Comparison of ENCODE assay signal across 9 cellular contexts in genomic region chr19:50722248-50723013, GRCh38. TPM values are rescaled to one million over a fixed set of nuclear protein-coding genes. Genes with fewer than 3 reads are reported as not detected.
DNase-seq lines count a peak whose midpoint lies in the region; ATAC-seq and TF ChIP-seq lines count a peak whose summit lies in the region.
"Had no signal": no experiment of that assay in that cellular context is flagged by ENCODE, and none has a peak within 500 bp of the region (broad histone marks: within the 10 kb centered on the region; RNA-seq: fewer than 3 reads in every experiment).

No MANE protein-coding gene starts in this region.

- H3K36me3 Mint-ChIP-seq in Calu3 (ENCODE audit: insufficient read depth, unreplicated experiment) = peaks cover 44% of the 10 kb centered on the region

- H3K9me3 ChIP-seq in esophagus squamous epithelium (no peaks in the 10 kb centered on the region), psoas muscle (no peaks in the 10 kb centered on the region)

- no peaks in the 10 kb centered on the region for H3K4me1 Mint-ChIP-seq in Calu3 (ENCODE audit: low read depth, unreplicated experiment)

- CTCF ChIA-PET in Calu3 (lab: Charles Lee) = interaction anchor here (0.6 kb wide), 1 partner anchor 8 kb away, joined by 3 read pairs; no protein-coding TSS in a partner anchor

- DNase-seq in Calu3 (no peak), NB4 (ENCODE audit: low read depth) (peak; percentile 57), esophagus squamous epithelium (lab: John Stamatoyannopoulos, UW) (no peak), psoas muscle (no peak), NK-92 (lab: John Stamatoyannopoulos, UW; ENCODE audit: unreplicated experiment) (no peak), SIG-M5 (lab: John Stamatoyannopoulos, UW) (no peak), NCI-H1417 treated with DMSO at 0.1 percent for 48 hours (lab: John Stamatoyannopoulos, UW) (no peak)

- peaks cover 80% of the 10 kb centered on the region for H3K27me3 Mint-ChIP-seq in Calu3 (ENCODE audit: unreplicated experiment)

- no TSS peak for BruUV-seq in Calu3 (replicated peaks; lab: Mats Ljungman, UMichigan)

- H3K9me3 Mint-ChIP-seq in Calu3 (ENCODE audit: low read depth, unreplicated experiment) = no peaks in the 10 kb centered on the region

- no peak overlapping the region for H3K27ac Mint-ChIP-seq in Calu3 (ENCODE audit: unreplicated experiment)

- WGBS in esophagus squamous epithelium, 2 donors = 77 to 87% methylated on average over 9 to 12 of the region's 15 CpGs
- WGBS in psoas muscle, 3 donors = 53 to 62% (median 58%) methylated on average over 15 of the region's 15 CpGs

- TF ChIP-seq POLR2A in NB4 (IDR thresholded peaks at IDR 0.05; ENCODE audit: extremely low read depth, insufficient read length) (no peak), esophagus squamous epithelium (IDR thresholded peaks at IDR 0.05) (no peak)

- no peak for ATAC-seq in psoas muscle
- ATAC-seq in GM18511 (IDR thresholded peaks at IDR 0.05; ENCODE audit: unreplicated experiment) = no peak

- TF ChIP-seq CTCF in Calu3 (IDR thresholded peaks at IDR 0.05; ENCODE audit: unreplicated experiment) (no peak), NB4 (IDR thresholded peaks at IDR 0.05; ENCODE audit: low read depth, low read length) (no peak), esophagus squamous epithelium (IDR thresholded peaks at IDR 0.05) (no peak), psoas muscle (IDR thresholded peaks at IDR 0.05) (no peak)

- H3K27ac ChIP-seq in esophagus squamous epithelium = peak overlapping the region in 3 of 4 donors; percentile 66 to 78 (median 74)
- H3K27ac ChIP-seq in psoas muscle = no peak overlapping the region

- intact Hi-C loops in Calu3 (cut with micrococcal nuclease; ENCODE audit: unreplicated experiment) (no loop called here), esophagus squamous epithelium (cut with DNase I) (no loop called here), psoas muscle (cut with DNase I) (no loop called here)

- H3K4me1 ChIP-seq in esophagus squamous epithelium (peaks cover 24 to 80% (median 45%) of the 10 kb centered on the region in 3 donors), psoas muscle (no peaks in the 10 kb centered on the region)

- peak overlapping the region; percentile 98 for H3K4me3 ChIP-seq in NB4 (ENCODE audit: low read depth, low read length)
- H3K4me3 ChIP-seq in esophagus squamous epithelium = peak overlapping the region in 2 of 4 donors; percentile 71 to 74
- H3K4me3 ChIP-seq in psoas muscle = peak overlapping the region; percentile 25

- H3K27me3 ChIP-seq in esophagus squamous epithelium (peaks cover 0 to 94% (median 11%) of the 10 kb centered on the region in 4 donors), psoas muscle (ENCODE audit: insufficient read depth in 3 of 3, low read length in 2 of 3) (peaks cover 0 to 83% (median 22%) of the 10 kb centered on the region in 3 donors)

- H3K4me3 Mint-ChIP-seq in Calu3 (ENCODE audit: low read depth, unreplicated experiment) = peak overlapping the region; percentile 94

- H3K36me3 ChIP-seq in esophagus squamous epithelium (no peaks in the 10 kb centered on the region), psoas muscle (ENCODE audit: insufficient read depth in 1 of 2, low read depth in 1 of 2) (no peaks in the 10 kb centered on the region)

RNA-seq across cellular contexts. Expression of gene CLEC11A, which starts 0.7 kb away (rescaled TPM):
- 2.3 and 2.4 TPM in 2 replicates for total RNA-seq in Calu3 (2022)
- total RNA-seq in esophagus squamous epithelium = 10 to 100 TPM in 1 of 4 donors, 1 to 10 TPM in 2, under 1 TPM in 1; 0.80 to 11.1 (median 3.9) TPM
- total RNA-seq in psoas muscle = 1 to 10 TPM; 1.6 to 4.5 (median 1.8) TPM
- polyA plus RNA-seq in psoas muscle = 1 to 10 TPM in 1 of 3 donors, under 1 TPM in 2; 0.83 to 4.0 (median 0.83) TPM

RNA-seq across cellular contexts. Expression of gene SHANK1, which starts 2.8 kb away (rescaled TPM):
- not detected in 2 replicates for total RNA-seq in Calu3 (2022)
- under 1 TPM in 1 of 4 donors, not detected in 3; 0.06 TPM for total RNA-seq in esophagus squamous epithelium
- 1 to 10 TPM in 1 of 4 donors, under 1 TPM in 2, not detected in 1; 0.39 to 1.3 (median 0.83) TPM for total RNA-seq in psoas muscle
- polyA plus RNA-seq in psoas muscle = under 1 TPM in 2 of 3 donors, not detected in 1; 0.14 to 0.16 TPM

RNA-seq across cellular contexts. Expression of gene GPR32, which starts 47.8 kb away (rescaled TPM):
- not detected in 2 replicates for total RNA-seq in Calu3 (2022)
- total RNA-seq in esophagus squamous epithelium = not detected
- not detected for total RNA-seq in psoas muscle
- polyA plus RNA-seq in psoas muscle = not detected
- total RNA-seq: NCI-H460 had no signal
